8 cellular contexts compared by ENCODE assay signal in the genomic region with DNA sequence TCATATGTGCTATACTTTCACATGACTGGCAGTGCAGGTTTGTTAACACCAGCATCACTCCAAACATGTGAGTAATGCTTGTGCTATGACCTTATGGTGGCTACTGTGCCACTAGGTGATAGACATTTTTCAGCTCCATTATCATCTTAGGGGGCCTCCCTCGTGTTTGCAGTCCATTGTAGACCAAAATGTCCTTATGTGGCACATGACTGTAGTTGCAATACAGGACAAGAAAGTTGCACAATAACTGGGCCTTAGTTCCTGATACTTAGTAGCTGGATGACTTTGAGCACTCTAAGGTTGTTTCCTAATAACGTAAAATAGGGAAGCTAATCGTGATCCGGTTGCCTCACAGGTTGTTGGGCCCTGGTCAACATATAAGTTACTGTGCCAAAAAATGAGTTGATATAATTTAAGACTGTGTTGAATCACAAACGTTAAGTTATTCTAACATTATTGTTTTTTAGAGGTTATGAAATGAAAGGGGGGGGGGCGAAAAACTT. TPM values are rescaled to one million over a fixed set of nuclear protein-coding genes. Genes with fewer than 3 reads are reported as not detected.
A peak's percentile ranks its signal among the peaks of the same experiment; 100 is the strongest.
DNase-seq lines count a peak whose midpoint lies in the region; ATAC-seq and TF ChIP-seq lines count a peak whose summit lies in the region.

No MANE protein-coding gene starts in this region.

- no peaks in the 10 kb centered on the region for H3K9me3 ChIP-seq in SJSA1 (replicated peaks)

- H3K27me3 Mint-ChIP-seq in natural killer cell (ENCODE audit: low read depth in 2 of 2), result peaks cover 7 to 14% of the 10 kb centered on the region in 2 donors

- no peaks in the 10 kb centered on the region for H3K27me3 ChIP-seq in SJSA1 (replicated peaks)

- no peaks in the 10 kb centered on the region for H3K9me3 Mint-ChIP-seq in natural killer cell

- no peak for TF ChIP-seq CTCF in epithelial cell of esophagus (IDR thresholded peaks at IDR 0.05; ENCODE audit: insufficient read depth, low read depth, low read length, missing control alignments)
- no peak for TF ChIP-seq CTCF in natural killer cell (IDR thresholded peaks at IDR 0.05)

- DNase-seq in DMS 273 (lab: John Stamatoyannopoulos, UW; ENCODE audit: unreplicated experiment) (peak; percentile 38), DMS 273 treated with DMSO at 0.1 percent for 48 hours (lab: John Stamatoyannopoulos, UW) (no peak), SJSA1 (ENCODE audit: low read depth in 1 of 2, low spot score in 2 of 2) (peak in 1 of 2 experiments; percentile 42), epithelial cell of esophagus (ENCODE audit: low read depth) (peak; percentile 83), natural killer cell (no peak), cerebellum (ENCODE audit: low spot score) (no peak)

- ATAC-seq in natural killer cell (peak in 1 of 3 donors; percentile 50), HG03378 (IDR thresholded peaks at IDR 0.05; ENCODE audit: unreplicated experiment) (no peak), GM21825 (IDR thresholded peaks at IDR 0.05; ENCODE audit: unreplicated experiment) (no peak)

- no peaks in the 10 kb centered on the region for H3K36me3 Mint-ChIP-seq in natural killer cell

- H3K4me3 Mint-ChIP-seq in natural killer cell, result peak overlapping the region; percentile 96

- peak overlapping the region; percentile 64 for H3K27ac ChIP-seq in SJSA1

- intact Hi-C loops in natural killer cell (cut with micrococcal nuclease), result no loop called here

- peak overlapping the region; percentile 95 for H3K4me3 ChIP-seq in SJSA1
- H3K4me3 ChIP-seq in epithelial cell of esophagus (ENCODE audit: low read length), result peak overlapping the region; percentile 77

- peaks cover 24 to 25% of the 10 kb centered on the region in 2 donors for H3K4me1 Mint-ChIP-seq in natural killer cell

- H3K27ac Mint-ChIP-seq in natural killer cell, result peak overlapping the region; percentile 71 to 91

- H3K36me3 ChIP-seq in SJSA1, result peaks cover 18% of the 10 kb centered on the region

- peaks cover 40% of the 10 kb centered on the region for H3K4me1 ChIP-seq in SJSA1 (replicated peaks)

RNA-seq across cellular contexts. Expression of gene SNX27, which starts 0.5 kb away (rescaled TPM):
- 18.4 and 28.5 TPM in 2 replicates for total RNA-seq in SJSA1 (2014; rRNA removed; shearing (Covaris generic))
- total RNA-seq in natural killer cell (10 to 100 TPM; 17.8 to 25.0 (median 23.7) TPM), cerebellum (74.6 TPM)

Comparison
In these comparisons a context has a peak if more than half of its experiments do, and no peak if none do; other contexts are left out.
1. DNase-seq: peak in DMS 273 (single experiment) and epithelial cell of esophagus (single experiment); none in DMS 273 treated with DMSO at 0.1 percent for 48 hours (single experiment), natural killer cell (single experiment) and cerebellum (single experiment).